Comparison of ENCODE assay signal across 12 cellular contexts in the genomic region with DNA sequence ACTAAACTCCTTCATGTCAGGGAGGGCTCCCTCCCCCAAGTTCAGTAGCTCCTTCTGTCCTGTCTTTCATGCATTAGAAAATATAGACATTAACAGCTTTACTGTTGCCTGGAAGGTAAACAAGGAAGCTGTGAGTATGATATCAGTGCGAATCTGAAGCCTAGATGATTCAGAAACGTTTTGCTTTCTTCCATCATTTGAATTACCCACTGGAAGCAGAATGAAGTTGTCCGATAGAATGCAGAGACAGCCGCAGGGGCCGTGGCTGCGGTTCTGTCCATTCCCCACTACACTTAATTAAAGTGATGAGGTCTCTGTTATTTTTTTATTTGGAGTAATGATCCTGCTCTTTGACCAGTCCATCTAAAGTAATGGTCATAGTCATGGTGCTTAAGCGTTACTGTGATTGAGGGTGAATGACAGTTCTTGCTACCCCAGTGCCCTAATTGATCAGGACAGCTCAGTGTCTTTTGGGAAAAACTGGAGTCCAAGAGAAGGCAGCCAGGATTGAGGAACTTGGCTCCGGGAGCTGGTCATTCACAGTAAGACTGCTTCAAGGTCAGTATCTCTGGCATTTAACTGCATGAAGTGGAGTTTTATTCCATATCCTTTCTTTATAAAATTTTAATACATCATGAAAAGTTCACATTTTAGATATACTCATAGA.
DNase-seq lines count a peak whose midpoint lies in the region; ATAC-seq and TF ChIP-seq lines count a peak whose summit lies in the region.
"Had no signal": no experiment of that assay in that cellular context is flagged by ENCODE, and none has a peak within 500 bp of the region (broad histone marks: within the 10 kb centered on the region; RNA-seq: fewer than 3 reads in every experiment).

No MANE protein-coding gene starts in this region.

- H3K4me3 ChIP-seq in ACC112 (ENCODE audit: low read depth, low read length) (peak overlapping the region; percentile 68), adipocyte (ENCODE audit: low read length) (peak overlapping the region; percentile 73), fibroblast of villous mesenchyme (ENCODE audit: low read depth, low read length) (no peak overlapping the region), sigmoid colon (no peak overlapping the region)

- H3K79me2 ChIP-seq in ACC112 (ENCODE audit: control insufficient read depth, insufficient read depth, low read length, unreplicated experiment), result no peaks in the 10 kb centered on the region

- no peaks in the 10 kb centered on the region for H3K36me3 ChIP-seq in ACC112 (ENCODE audit: insufficient read depth, low read length)
- H3K36me3 ChIP-seq in adipocyte (ENCODE audit: control insufficient read depth, insufficient read depth, low read length, severe bottlenecking), result no peaks in the 10 kb centered on the region
- no peaks in the 10 kb centered on the region for H3K36me3 ChIP-seq in sigmoid colon

- H3K9me3 ChIP-seq in adipocyte (ENCODE audit: control insufficient read depth, low read length) (peaks cover 3% of the 10 kb centered on the region), sigmoid colon (peaks cover 0 to 9% (median 0%) of the 10 kb centered on the region in 4 donors)

- peaks cover 25% of the 10 kb centered on the region for H3K4me1 ChIP-seq in ACC112 (ENCODE audit: control insufficient read depth, insufficient read depth, low read length, unreplicated experiment)
- H3K4me1 ChIP-seq in adipocyte (ENCODE audit: control insufficient read depth, insufficient read depth, low read length), result peaks cover 28% of the 10 kb centered on the region
- peaks cover 0 to 22% (median 11%) of the 10 kb centered on the region in 4 donors for H3K4me1 ChIP-seq in sigmoid colon

- no peak for TF ChIP-seq CTCF in fibroblast of villous mesenchyme (IDR thresholded peaks at IDR 0.05; ENCODE audit: insufficient read depth, low read depth, low read length)
- TF ChIP-seq CTCF in sigmoid colon (IDR thresholded peaks at IDR 0.05), result no peak

- peak overlapping the region; percentile 90 for H3K27ac ChIP-seq in ACC112 (ENCODE audit: low read depth, low read length)
- peak overlapping the region; percentile 38 to 63 (median 52) for H3K27ac ChIP-seq in sigmoid colon

- DNase-seq in adipocyte (ENCODE audit: low read depth) (no peak), fibroblast of villous mesenchyme (ENCODE audit: low read depth) (peak; percentile 26), sigmoid colon (no peak), NCI-H1048 (lab: John Stamatoyannopoulos, UW) (no peak), middle frontal gyrus (ENCODE audit: extremely low spot score, low spot score) (no peak)
- no peak for DNase-seq in activated CD4-positive, alpha-beta T cell treated with anti-CD3 and anti-CD28 coated beads for 48 hours
- DNase-seq: activated naive CD8-positive, alpha-beta T cell treated with anti-CD3 and anti-CD28 coated beads for 36 hours; DMS 273 treated with DMSO at 0.1 percent for 48 hours; effector CD8-positive, alpha-beta T cell; NCI-H345 had no signal

- ATAC-seq in GM18873 (IDR thresholded peaks at IDR 0.05; ENCODE audit: low FRiP score, unreplicated experiment), result no peak

- intact Hi-C loops in sigmoid colon (cut with DNase I), result no loop called here

- TF ChIP-seq POLR2A in sigmoid colon (IDR thresholded peaks at IDR 0.05), result no peak

- H3K27me3 ChIP-seq in ACC112 (ENCODE audit: insufficient read depth, low read length) (no peaks in the 10 kb centered on the region), adipocyte (replicated peaks; ENCODE audit: control insufficient read depth, insufficient read depth, low read length) (no peaks in the 10 kb centered on the region), sigmoid colon (no peaks in the 10 kb centered on the region)

- peak overlapping the region; percentile 42 for H3K9ac ChIP-seq in adipocyte (ENCODE audit: low read length)

- peak overlapping the region; percentile 37 for H2AFZ ChIP-seq in ACC112 (ENCODE audit: low read length, unreplicated experiment)

- no peak for TF ChIP-seq EP300 in sigmoid colon (IDR thresholded peaks at IDR 0.05)

- 46 to 58% methylated on average over 8 of the region's 8 CpGs for WGBS in sigmoid colon, 2 donors

Comparison
In these comparisons a context has a peak if more than half of its experiments do, and no peak if none do; other contexts are left out.
1. H3K4me3 ChIP-seq: peak in ACC112 (single experiment) and adipocyte (single experiment); none in fibroblast of villous mesenchyme (single experiment) and sigmoid colon (0 of 4).